ENCODE assay signal across 1 cellular context in genomic region chr1:183589836-183590224, GRCh38.
TF ChIP-seq lines count a peak whose summit lies in the region.

No MANE protein-coding gene starts in this region.

TF ChIP-seq in GM23338, 12 proteins besides CTCF, POLR2A, EP300 and RAD21:
- TF ChIP-seq ZNF462 (CRISPR knock-in tag; IDR thresholded peaks at IDR 0.05) (no peak), EZH2phosphoT487 (IDR thresholded peaks at IDR 0.05; ENCODE audit: unreplicated experiment) (no peak), ZNF331 (CRISPR knock-in tag; IDR thresholded peaks at IDR 0.05; ENCODE audit: low read depth) (no peak), NANOG (IDR thresholded peaks at IDR 0.05; ENCODE audit: borderline replicate concordance) (no peak), POLR2AphosphoS5 (IDR thresholded peaks at IDR 0.05; ENCODE audit: low read depth) (no peak), EZH2 (IDR thresholded peaks at IDR 0.05; ENCODE audit: low read depth, unreplicated experiment) (no peak), ETS1 (IDR thresholded peaks at IDR 0.05) (no peak), STAT1 (IDR thresholded peaks at IDR 0.05; ENCODE audit: unreplicated experiment) (no peak), CREB1 (CRISPR knock-in tag; IDR thresholded peaks at IDR 0.05; ENCODE audit: low read depth) (no peak), ZNF114 (CRISPR knock-in tag; IDR thresholded peaks at IDR 0.05) (no peak), JUNB (IDR thresholded peaks at IDR 0.05; ENCODE audit: unreplicated experiment) (no peak), REST (IDR thresholded peaks at IDR 0.05; ENCODE audit: unreplicated experiment) (no peak)
TF ChIP-seq in GM23338: peak in this region for 0.
